Comparison of ENCODE assay signal across 21 cellular contexts in genomic region chr2:56871641-56872040, GRCh38.
"Had no signal": no experiment of that assay in that cellular context is flagged by ENCODE, and none has a peak within 500 bp of the region (broad histone marks: within the 10 kb centered on the region; RNA-seq: fewer than 3 reads in every experiment).

No MANE protein-coding gene starts in this region.

- H2AFZ ChIP-seq: neural progenitor cell had no signal

- H3K4me1 Mint-ChIP-seq: activated CD4-positive, alpha-beta T cell treated with anti-CD3 and anti-CD28 coated beads, Interleukin-2, amount 10 ng/mL, durations not matched to agents 7 days and 5 days; endodermal cell; naive thymus-derived CD8-positive, alpha-beta T cell; neural progenitor cell had no signal

- H3K9me3 Mint-ChIP-seq: endodermal cell, neural progenitor cell had no signal

- H3K4me3 Mint-ChIP-seq: activated CD4-positive, alpha-beta T cell treated with anti-CD3 and anti-CD28 coated beads, Interleukin-2, amount 10 ng/mL, durations not matched to agents 7 days and 5 days; activated CD8-positive, alpha-beta T cell treated with anti-CD3 and anti-CD28 coated beads, Interleukin-2, amount 10 ng/mL, durations not matched to agents 7 days and 5 days; endodermal cell; naive thymus-derived CD8-positive, alpha-beta T cell; neural progenitor cell had no signal

- H3K27ac ChIP-seq: adrenal gland, coronary artery, esophagus squamous epithelium, neural progenitor cell, upper lobe of right lung, WERI-Rb-1 had no signal

- DNase-seq: activated CD4-positive, alpha-beta T cell treated with anti-CD3 and anti-CD28 coated beads, Interleukin-2, amount 10 ng/mL, durations not matched to agents 7 days and 5 days; activated CD4-positive, CD25-positive, alpha-beta regulatory T cell treated with anti-CD3 and anti-CD28 coated beads, Interleukin-2, amount 50 U/mL, for 72 hours; activated CD8-positive, alpha-beta T cell treated with anti-CD3 and anti-CD28 coated beads, Interleukin-2, amount 10 ng/mL, durations not matched to agents 7 days and 5 days; adrenal gland; endodermal cell; esophagus squamous epithelium; naive thymus-derived CD8-positive, alpha-beta T cell; posterior cingulate gyrus; retina; stimulated activated CD4-positive, alpha-beta T cell treated with anti-CD3 and anti-CD28 coated beads, Interleukin-4, amount 100 ng/mL, for 24 hours; stimulated activated naive CD4-positive, alpha-beta T cell treated with Interleukin-2 at 50 U/mL for 16 hours; T-helper 1 cell; upper lobe of right lung; WERI-Rb-1 had no signal

- H3K27ac Mint-ChIP-seq: activated CD4-positive, alpha-beta T cell treated with anti-CD3 and anti-CD28 coated beads, Interleukin-2, amount 10 ng/mL, durations not matched to agents 7 days and 5 days; activated CD8-positive, alpha-beta T cell treated with anti-CD3 and anti-CD28 coated beads, Interleukin-2, amount 10 ng/mL, durations not matched to agents 7 days and 5 days; activated naive CD4-positive, alpha-beta T cell treated with anti-CD3 and anti-CD28 coated beads, Interleukin-2, amount 50 U/mL, for 72 hours; endodermal cell; naive thymus-derived CD8-positive, alpha-beta T cell; neural progenitor cell had no signal

- H3K36me3 Mint-ChIP-seq: neural progenitor cell had no signal

- H3K9ac ChIP-seq: neural progenitor cell had no signal

- H3K4me1 ChIP-seq: adrenal gland, esophagus squamous epithelium, neural progenitor cell, upper lobe of right lung had no signal

- H3K36me3 ChIP-seq: adrenal gland, esophagus squamous epithelium, neural progenitor cell, upper lobe of right lung, WERI-Rb-1 had no signal

- H3K27me3 Mint-ChIP-seq: activated CD4-positive, alpha-beta T cell treated with anti-CD3 and anti-CD28 coated beads, Interleukin-2, amount 10 ng/mL, durations not matched to agents 7 days and 5 days had no signal

- FAIRE-seq: bronchial epithelial cell, TTC549 had no signal

- H3K4me3 ChIP-seq: adrenal gland, coronary artery, esophagus squamous epithelium, lung, neural progenitor cell, upper lobe of right lung had no signal

- H3K9me3 ChIP-seq: adrenal gland, upper lobe of right lung had no signal

- H3K4me2 ChIP-seq: neural progenitor cell had no signal

- H3K27me3 ChIP-seq: adrenal gland, esophagus squamous epithelium, neural progenitor cell, upper lobe of right lung had no signal

- ATAC-seq: activated CD8-positive, alpha-beta T cell treated with anti-CD3 and anti-CD28 coated beads, Interleukin-2, amount 10 ng/mL, durations not matched to agents 7 days and 5 days; activated naive CD4-positive, alpha-beta T cell treated with anti-CD3 and anti-CD28 coated beads, Interleukin-2, amount 50 U/mL, for 72 hours; left lobe of liver; naive thymus-derived CD8-positive, alpha-beta T cell; upper lobe of right lung had no signal
